In the genomic region with DNA sequence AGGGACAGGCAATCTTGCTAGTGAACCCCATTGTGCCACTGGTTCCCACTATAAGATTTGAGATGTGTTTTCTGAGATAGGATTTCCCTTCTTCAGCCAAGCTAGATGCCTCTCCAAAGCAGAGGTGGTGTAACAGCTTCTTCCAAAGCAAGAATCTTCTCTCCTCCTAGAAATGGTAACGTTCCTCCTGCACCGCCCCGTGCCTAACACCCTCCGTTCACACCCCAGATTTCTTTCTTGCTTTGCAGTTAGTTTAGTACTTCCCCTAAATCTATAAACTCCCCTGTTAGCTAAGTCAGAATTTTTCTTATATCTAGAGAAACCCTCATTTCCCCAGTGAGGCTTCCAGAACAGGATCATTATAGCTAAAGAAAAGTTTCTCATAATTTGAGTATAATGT, we compare ENCODE assay signal across 3 cellular contexts.
"Had no signal": no experiment of that assay in that cellular context is flagged by ENCODE, and none has a peak within 500 bp of the region (broad histone marks: within the 10 kb centered on the region; RNA-seq: fewer than 3 reads in every experiment).

No MANE protein-coding gene starts in this region.

- DNase-seq: GDM1, GF-D8 had no signal

- ATAC-seq: GM12878 had no signal

- H3K4me3 ChIP-seq: GM12878 had no signal
